ENCODE assay signal across 8 cellular contexts in the genomic region with DNA sequence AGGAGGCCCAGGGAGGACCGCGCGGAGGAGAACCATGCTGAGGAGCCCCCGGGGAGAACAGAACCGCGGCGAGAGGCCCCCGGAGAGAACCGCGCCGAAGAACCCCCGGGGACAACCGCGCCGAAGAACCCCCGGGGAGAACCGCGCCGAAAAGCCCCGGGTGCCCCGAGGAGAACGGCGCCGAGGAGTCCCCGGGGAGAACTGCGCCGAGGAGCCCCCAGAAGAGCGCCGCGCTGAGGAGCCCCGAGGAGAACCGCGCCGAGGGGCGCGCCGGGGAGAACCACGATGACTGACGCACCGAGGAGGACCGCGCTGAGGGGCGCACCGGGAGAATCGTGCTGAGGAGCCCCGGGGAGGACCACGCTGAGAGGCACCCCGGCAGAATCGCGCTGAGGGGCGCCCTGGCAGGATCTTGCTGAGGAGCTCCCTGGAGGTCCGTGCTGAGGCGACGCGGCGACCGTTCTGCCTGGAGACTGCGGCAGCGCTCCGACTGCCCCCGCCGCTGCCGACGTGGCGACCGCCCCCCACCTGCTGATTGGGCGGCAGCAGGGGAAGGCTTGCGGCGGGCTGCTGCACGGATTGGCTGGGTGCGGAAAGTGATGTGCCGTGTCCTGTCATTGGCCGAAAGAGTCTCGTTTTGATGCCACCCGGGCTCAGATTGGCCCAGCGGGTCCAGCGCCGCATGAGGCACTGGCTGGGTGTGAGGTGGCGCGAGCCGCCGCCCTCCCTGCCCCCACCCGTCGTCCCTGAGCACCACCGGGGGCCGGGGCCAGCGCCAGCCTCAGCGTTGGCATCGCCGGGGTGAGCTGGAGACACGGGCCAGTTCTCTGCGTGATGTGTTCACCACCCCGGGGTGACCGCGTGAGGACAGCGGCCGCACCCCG. TPM values are rescaled to one million over a fixed set of nuclear protein-coding genes. Genes with fewer than 3 reads are reported as not detected.
DNase-seq lines count a peak whose midpoint lies in the region; ATAC-seq and TF ChIP-seq lines count a peak whose summit lies in the region.

A gene (minus strand): TSS at position 464 of the 884 bp plus-strand sequence.

- no peaks in the 10 kb centered on the region for H3K9me3 Mint-ChIP-seq in activated CD8-positive, alpha-beta T cell treated with anti-CD3 and anti-CD28 coated beads for 36 hours

- ATAC-seq in GM19351 (IDR thresholded peaks at IDR 0.05; ENCODE audit: unreplicated experiment) = peak; percentile 94
- ATAC-seq in HG03520 (IDR thresholded peaks at IDR 0.05; ENCODE audit: unreplicated experiment) = peak; percentile 85
- peak; percentile 98 for ATAC-seq in activated CD8-positive, alpha-beta T cell treated with anti-CD3 and anti-CD28 coated beads for 36 hours

- peak; percentile 51 for DNase-seq in NCI-H748 treated with DMSO at 0.1 percent for 48 hours (lab: John Stamatoyannopoulos, UW)
- DNase-seq in activated CD8-positive, alpha-beta T cell treated with anti-CD3 and anti-CD28 coated beads for 36 hours = peak; percentile 90
- DNase-seq in lung microvascular endothelial cell (ENCODE audit: low read depth in 2 of 2) = peak; percentile 93 to 95
- DNase-seq in stimulated activated CD4-positive, alpha-beta T cell treated with anti-CD3 and anti-CD28 coated beads, TNF-alpha, amount 100 ng/mL, for 24 hours (ENCODE audit: low read depth in 3 of 3) = peak; percentile 70 to 83 (median 73)

- no peaks in the 10 kb centered on the region for H3K36me3 ChIP-seq in ectodermal cell (ENCODE audit: control insufficient read depth, insufficient read depth, low read length)

- no peak for TF ChIP-seq CTCF in C4-2B (conservative IDR thresholded peaks at IDR 0.05)
- no peak for TF ChIP-seq CTCF in activated CD8-positive, alpha-beta T cell treated with anti-CD3 and anti-CD28 coated beads for 36 hours (IDR thresholded peaks at IDR 0.05)

- peaks cover 58% of the 10 kb centered on the region for H3K27me3 ChIP-seq in ectodermal cell (ENCODE audit: control insufficient read depth, insufficient read depth, low read length, poor library complexity, severe bottlenecking)

- peaks cover 6% of the 10 kb centered on the region for H3K36me3 Mint-ChIP-seq in activated CD8-positive, alpha-beta T cell treated with anti-CD3 and anti-CD28 coated beads for 36 hours (ENCODE audit: low read depth)

- H3K4me3 Mint-ChIP-seq in activated CD8-positive, alpha-beta T cell treated with anti-CD3 and anti-CD28 coated beads for 36 hours = peak within 1 kb of the TSS; percentile 78

- CTCF ChIA-PET in activated CD8-positive, alpha-beta T cell treated with anti-CD3 and anti-CD28 coated beads for 36 hours (lab: Charles Lee) = no interaction called here

- peaks cover 24% of the 10 kb centered on the region for H3K4me1 ChIP-seq in ectodermal cell (ENCODE audit: control insufficient read depth, insufficient read depth, low read length)

- H3K9me3 ChIP-seq in ectodermal cell (ENCODE audit: control insufficient read depth, low read length) = no peaks in the 10 kb centered on the region

- intact Hi-C loops in activated CD8-positive, alpha-beta T cell treated with anti-CD3 and anti-CD28 coated beads for 36 hours (cut with micrococcal nuclease) = no loop called here

- peak within 1 kb of the TSS; percentile 83 for H3K27ac ChIP-seq in C4-2B
- H3K27ac ChIP-seq in ectodermal cell (ENCODE audit: insufficient read depth, low read depth, low read length, poor library complexity, severe bottlenecking) = no peak within 1 kb of the TSS

- H3K27me3 Mint-ChIP-seq in activated CD8-positive, alpha-beta T cell treated with anti-CD3 and anti-CD28 coated beads for 36 hours = no peaks in the 10 kb centered on the region

- H3K27ac Mint-ChIP-seq in activated CD8-positive, alpha-beta T cell treated with anti-CD3 and anti-CD28 coated beads for 36 hours = peak within 1 kb of the TSS; percentile 41

- 49 to 51% methylated on average over 98 of the region's 98 CpGs for WGBS in ectodermal cell, 2 experiments

- H3K4me1 Mint-ChIP-seq in activated CD8-positive, alpha-beta T cell treated with anti-CD3 and anti-CD28 coated beads for 36 hours (ENCODE audit: low read depth) = peaks cover 13% of the 10 kb centered on the region

- POLR2A ChIA-PET in activated CD8-positive, alpha-beta T cell treated with anti-CD3 and anti-CD28 coated beads for 36 hours (lab: Charles Lee) = interaction anchor here (0.6 to 1.0 kb wide), 4 partner anchors 10 to 203 kb away, joined by 3 read pairs; no protein-coding TSS in a partner anchor

- peak within 1 kb of the TSS; percentile 41 for H3K4me3 ChIP-seq in ectodermal cell (ENCODE audit: insufficient read depth, low read depth, low read length)

RNA-seq across cellular contexts. Expression of the gene that starts here (rescaled TPM):
- under 1 TPM; 0.22 to 0.23 TPM for total RNA-seq in activated CD8-positive, alpha-beta T cell treated with anti-CD3 and anti-CD28 coated beads for 36 hours
- polyA plus RNA-seq in ectodermal cell (2013, experiment 1 of 4) = 0.28 TPM
- polyA plus RNA-seq in ectodermal cell (2013, experiment 2 of 4) = 0.39 TPM
- polyA plus RNA-seq in ectodermal cell (2013, experiment 3 of 4) = 0.21 TPM
- polyA plus RNA-seq in ectodermal cell (2013, experiment 4 of 4) = 0.28 TPM
- total RNA-seq in lung microvascular endothelial cell = 0.44 and 0.79 TPM in 2 replicates

Comparison
In these comparisons a context has a peak if more than half of its experiments do, and no peak if none do; other contexts are left out.
1. Peak in DNase-seq and ATAC-seq in activated CD8-positive, alpha-beta T cell treated with anti-CD3 and anti-CD28 coated beads for 36 hours; RNA of the gene not detected or under 1 TPM.
2. Peak in DNase-seq in lung microvascular endothelial cell; RNA of the gene not detected or under 1 TPM.